In the genomic region with DNA sequence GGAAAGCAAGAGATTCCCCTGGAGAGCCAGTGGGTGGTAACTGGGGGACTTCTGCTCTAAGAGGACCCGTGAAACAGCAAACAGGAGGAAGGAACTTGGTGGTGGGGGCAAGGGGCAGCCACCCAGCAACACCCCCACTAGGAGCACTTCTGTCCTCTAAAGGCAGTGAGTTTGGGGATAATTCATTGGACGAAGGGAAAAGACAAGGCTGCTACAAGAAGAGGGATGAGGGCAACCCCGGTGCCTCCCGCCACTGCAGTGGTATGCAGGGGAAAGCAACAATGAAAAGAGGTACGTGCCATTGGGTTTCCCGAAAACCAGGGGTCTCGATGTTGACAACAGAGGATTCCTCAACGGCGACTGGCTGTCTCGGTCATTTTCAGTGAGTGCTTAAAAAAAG, we compare ENCODE assay signal across 21 cellular contexts. TPM values are rescaled to one million over a fixed set of nuclear protein-coding genes. Genes with fewer than 3 reads are reported as not detected.
DNase-seq lines count a peak whose midpoint lies in the region; ATAC-seq and TF ChIP-seq lines count a peak whose summit lies in the region.
"Had no signal": no experiment of that assay in that cellular context is flagged by ENCODE, and none has a peak within 500 bp of the region (broad histone marks: within the 10 kb centered on the region; RNA-seq: fewer than 3 reads in every experiment).

No MANE protein-coding gene starts in this region.

- H3K4me3 ChIP-seq in SJSA1: no peak overlapping the region
- H3K4me3 ChIP-seq: hepatocyte, mucosa of descending colon, ovary, PC-9, skin epidermis, transverse colon had no signal

- no peaks in the 10 kb centered on the region for H3K9me3 ChIP-seq in SJSA1 (replicated peaks)
- H3K9me3 ChIP-seq: mucosa of descending colon, ovary, SK-N-SH, transverse colon had no signal

- H3K4me1 Mint-ChIP-seq in stimulated activated naive CD8-positive, alpha-beta T cell treated with anti-CD3 and anti-CD28 coated beads, Interleukin-15, Interleukin-2, amounts not matched to agents 100 ng/mL and 50 ng/mL, for 24 hours (ENCODE audit: low read depth): peaks cover 36% of the 10 kb centered on the region
- H3K4me1 Mint-ChIP-seq in endothelial cell (ENCODE audit: unreplicated experiment): no peaks in the 10 kb centered on the region

- no peak overlapping the region for H3K4me3 Mint-ChIP-seq in stimulated activated naive CD8-positive, alpha-beta T cell treated with anti-CD3 and anti-CD28 coated beads, Interleukin-15, Interleukin-2, amounts not matched to agents 100 ng/mL and 50 ng/mL, for 24 hours
- H3K4me3 Mint-ChIP-seq in endothelial cell (ENCODE audit: unreplicated experiment): no peak overlapping the region
- H3K4me3 Mint-ChIP-seq: effector memory CD8-positive, alpha-beta T cell had no signal

- ATAC-seq in stimulated activated naive CD8-positive, alpha-beta T cell treated with anti-CD3 and anti-CD28 coated beads, Interleukin-15, Interleukin-2, amounts not matched to agents 100 U/mL and 50 U/mL, for 24 hours: no peak
- ATAC-seq in HG03135 (IDR thresholded peaks at IDR 0.05; ENCODE audit: unreplicated experiment) (no peak), HG02981 (IDR thresholded peaks at IDR 0.05; ENCODE audit: unreplicated experiment) (no peak)
- ATAC-seq: effector memory CD8-positive, alpha-beta T cell; mucosa of descending colon had no signal

- no peak for TF ChIP-seq CTCF in endothelial cell (IDR thresholded peaks at IDR 0.05; ENCODE audit: unreplicated experiment)

- no peak for DNase-seq in stimulated activated naive CD8-positive, alpha-beta T cell treated with anti-CD3 and anti-CD28 coated beads, Interleukin-15, Interleukin-2, amounts not matched to agents 100 U/mL and 50 U/mL, for 24 hours
- peak in 1 of 2 experiments; percentile 23 for DNase-seq in SJSA1 (ENCODE audit: low read depth in 1 of 2, low spot score in 2 of 2)
- no peak for DNase-seq in endothelial cell (ENCODE audit: low spot score)
- no peak for DNase-seq in COR-L47 (lab: John Stamatoyannopoulos, UW)
- DNase-seq in Kasumi-1 (lab: John Stamatoyannopoulos, UW): no peak
- DNase-seq: DMS79; effector memory CD8-positive, alpha-beta T cell; kidney glomerular epithelial cell; mucosa of descending colon; NCI-H1092 treated with DMSO at 0.1 percent for 48 hours; NCI-H2107; ovary; PC-9; SK-N-SH; transverse colon had no signal

- H3K36me3 Mint-ChIP-seq in stimulated activated naive CD8-positive, alpha-beta T cell treated with anti-CD3 and anti-CD28 coated beads, Interleukin-15, Interleukin-2, amounts not matched to agents 100 ng/mL and 50 ng/mL, for 24 hours (ENCODE audit: low read depth): peaks cover 70% of the 10 kb centered on the region
- peaks cover 27% of the 10 kb centered on the region for H3K36me3 Mint-ChIP-seq in endothelial cell (ENCODE audit: low read depth, unreplicated experiment)

- peaks cover 80% of the 10 kb centered on the region for H3K36me3 ChIP-seq in SJSA1
- H3K36me3 ChIP-seq: ovary had no signal

- H3K4me1 ChIP-seq in SJSA1 (replicated peaks): peaks cover 21% of the 10 kb centered on the region

- H3K27me3 ChIP-seq in SJSA1 (replicated peaks): no peaks in the 10 kb centered on the region
- H3K27me3 ChIP-seq: hepatocyte, ovary, transverse colon had no signal

- peak overlapping the region; percentile 49 for H3K27ac Mint-ChIP-seq in stimulated activated naive CD8-positive, alpha-beta T cell treated with anti-CD3 and anti-CD28 coated beads, Interleukin-15, Interleukin-2, amounts not matched to agents 100 ng/mL and 50 ng/mL, for 24 hours
- peak overlapping the region; percentile 52 for H3K27ac Mint-ChIP-seq in endothelial cell (ENCODE audit: unreplicated experiment)

- no peaks in the 10 kb centered on the region for H3K27me3 Mint-ChIP-seq in stimulated activated naive CD8-positive, alpha-beta T cell treated with anti-CD3 and anti-CD28 coated beads, Interleukin-15, Interleukin-2, amounts not matched to agents 100 ng/mL and 50 ng/mL, for 24 hours
- no peaks in the 10 kb centered on the region for H3K27me3 Mint-ChIP-seq in endothelial cell (ENCODE audit: unreplicated experiment)
- H3K27me3 Mint-ChIP-seq: effector memory CD8-positive, alpha-beta T cell had no signal

- H3K27ac ChIP-seq in SJSA1: peak overlapping the region; percentile 30; the same call in 1 of the 2 replicates
- H3K27ac ChIP-seq: hepatocyte, KMS-11, ovary, skin epidermis, transverse colon had no signal

- no peaks in the 10 kb centered on the region for H3K9me3 Mint-ChIP-seq in stimulated activated naive CD8-positive, alpha-beta T cell treated with anti-CD3 and anti-CD28 coated beads, Interleukin-15, Interleukin-2, amounts not matched to agents 100 ng/mL and 50 ng/mL, for 24 hours
- H3K9me3 Mint-ChIP-seq in endothelial cell (ENCODE audit: unreplicated experiment): no peaks in the 10 kb centered on the region
- H3K9me3 Mint-ChIP-seq: effector memory CD8-positive, alpha-beta T cell had no signal

RNA-seq across cellular contexts. Expression of gene RPL31, which starts 9.1 kb away (rescaled TPM):
- total RNA-seq in SJSA1 (2014; rRNA removed; shearing (Covaris generic)): 667 and 913 TPM in 2 replicates
- total RNA-seq in endothelial cell (ENCODE audit: unreplicated experiment): 1,589 TPM
